Comparison of ENCODE assay signal across 9 cellular contexts in genomic region chr17:64200080-64201042, GRCh38.
DNase-seq lines count a peak whose midpoint lies in the region; ATAC-seq, FAIRE-seq and TF ChIP-seq lines count a peak whose summit lies in the region.
"Had no signal": no experiment of that assay in that cellular context is flagged by ENCODE, and none has a peak within 500 bp of the region (broad histone marks: within the 10 kb centered on the region; RNA-seq: fewer than 3 reads in every experiment).

No MANE protein-coding gene starts in this region.

- H3K27me3 ChIP-seq in transverse colon: no peaks in the 10 kb centered on the region

- ATAC-seq in omental fat pad (ENCODE audit: low FRiP score): peak; percentile 67

- no peaks in the 10 kb centered on the region for H3K9me3 ChIP-seq in transverse colon

- TF ChIP-seq POLR2A in GM12891 (IDR thresholded peaks at IDR 0.05; ENCODE audit: low read depth, low read length) (no peak), transverse colon (IDR thresholded peaks at IDR 0.05) (no peak)

- TF ChIP-seq CTCF in astrocyte of the cerebellum (IDR thresholded peaks at IDR 0.05; ENCODE audit: low read depth, low read length, missing control alignments) (no peak), omental fat pad (IDR thresholded peaks at IDR 0.05) (no peak), transverse colon (IDR thresholded peaks at IDR 0.05) (no peak)

- DNase-seq in GM12891 (ENCODE audit: insufficient read length, low spot score) (no peak), M059J (ENCODE audit: low read depth) (peak; percentile 9), astrocyte of the cerebellum (ENCODE audit: low read depth) (peak; percentile 16), omental fat pad (ENCODE audit: low spot score) (no peak), kidney glomerular epithelial cell (lab: John Stamatoyannopoulos, UW) (no peak), transverse colon (no peak), putamen (ENCODE audit: low spot score) (no peak), nucleus accumbens (lab: John Stamatoyannopoulos, UW) (no peak)

- WGBS in transverse colon (ENCODE audit: low coverage in 1 of 2), 2 donors: 31 to 57% methylated on average over 1 to 3 of the region's 3 CpGs

- in situ Hi-C loops in astrocyte of the cerebellum (cut with HindIII; ENCODE audit: low sequenced_read_pairs): no loop called here
- in situ Hi-C loops in transverse colon (cut with MboI; ENCODE audit: low pct_ligation_motif_present in 1 of 4, low pct_unique_long_range_greater_than_20kb in 1 of 4, low sequenced_read_pairs in 3 of 4): no loop called here

- H3K27ac ChIP-seq in transverse colon: peak overlapping the region in 2 of 4 donors; percentile 30 to 36

- H3K4me3 ChIP-seq in astrocyte of the cerebellum (ENCODE audit: low read depth, low read length) (no peak overlapping the region), transverse colon (no peak overlapping the region)

- intact Hi-C loops in transverse colon (cut with DNase I; ENCODE audit: low total_unique reads): no loop called here

- H3K4me1 ChIP-seq in transverse colon: peaks cover 0 to 23% (median 18%) of the 10 kb centered on the region in 4 donors

- H3K36me3 ChIP-seq in transverse colon: no peaks in the 10 kb centered on the region

- no peak for TF ChIP-seq EP300 in transverse colon (IDR thresholded peaks at IDR 0.05; ENCODE audit: low read depth)

- peak; percentile 78 for FAIRE-seq in GM12891 (lab: Jason Lieb, UNC)
- FAIRE-seq: frontal cortex had no signal

TF ChIP-seq in GM12891, 5 proteins besides CTCF, POLR2A, EP300 and RAD21:
- no peak for TF ChIP-seq PAX5 (IDR thresholded peaks at IDR 0.05; ENCODE audit: insufficient read depth, low read length, severe bottlenecking)
- no peak for TF ChIP-seq POU2F2 (IDR thresholded peaks at IDR 0.05; ENCODE audit: low read depth, low read length)
- no peak for TF ChIP-seq TAF1 (IDR thresholded peaks at IDR 0.05; ENCODE audit: low read depth, low read length)
- no peak for TF ChIP-seq SPI1 (IDR thresholded peaks at IDR 0.05; ENCODE audit: low read depth, low read length)
- no peak for TF ChIP-seq POLR2AphosphoS5 (IDR thresholded peaks at IDR 0.05; ENCODE audit: low read depth, low read length)

Comparison
In these comparisons a context has a peak if more than half of its experiments do, and no peak if none do; other contexts are left out.
1. DNase-seq: peak in M059J (single experiment) and astrocyte of the cerebellum (single experiment); none in GM12891 (single experiment), omental fat pad (single experiment), kidney glomerular epithelial cell (single experiment), transverse colon (single experiment), putamen (single experiment) and nucleus accumbens (0 of 56).